In the genomic region with DNA sequence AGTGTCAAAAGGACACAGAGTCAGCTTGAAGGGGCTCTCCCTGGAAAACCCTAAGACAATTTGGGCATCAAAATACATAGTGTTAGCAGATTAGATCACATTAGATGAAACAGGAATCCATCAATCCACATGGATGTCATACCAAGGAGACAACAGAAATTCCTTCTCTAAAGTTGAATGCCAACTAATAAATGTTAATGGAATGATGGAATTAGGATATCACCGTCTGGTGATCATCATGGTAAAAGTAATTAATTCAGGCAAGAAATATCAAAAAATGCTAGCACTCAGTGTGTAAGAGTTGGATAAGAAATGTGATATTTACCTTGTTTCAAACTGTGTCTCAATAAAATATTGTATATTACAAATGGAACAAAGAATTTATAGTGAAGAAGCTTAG, we compare ENCODE assay signal across 30 cellular contexts. TPM values are rescaled to one million over a fixed set of nuclear protein-coding genes. Genes with fewer than 3 reads are reported as not detected.
DNase-seq lines count a peak whose midpoint lies in the region; ATAC-seq and TF ChIP-seq lines count a peak whose summit lies in the region.
"Had no signal": no experiment of that assay in that cellular context is flagged by ENCODE, and none has a peak within 500 bp of the region (broad histone marks: within the 10 kb centered on the region; RNA-seq: fewer than 3 reads in every experiment).

No MANE protein-coding gene starts in this region.

- H3K4me1 ChIP-seq in SK-N-SH (ENCODE audit: control insufficient read depth in 1 of 2, insufficient read depth in 2 of 2, low read depth in 1 of 2, low read length in 1 of 2): no peaks in the 10 kb centered on the region; a peak in 1 of 4 replicates
- H3K4me1 ChIP-seq: A549, BE2C, Caco-2 had no signal

- H3K4me3 ChIP-seq in SK-N-SH (ENCODE audit: low read depth in 2 of 2, low read length in 1 of 2): no peak overlapping the region
- H3K4me3 ChIP-seq: A549; BLaER1; BLaER1 treated with 17β-estradiol and CSF1 and Interleukin-3, amounts not matched to agents 10 nM and 100 nM had no signal

- H4K20me1 ChIP-seq in SK-N-SH (ENCODE audit: insufficient read depth): no peaks in the 10 kb centered on the region
- H4K20me1 ChIP-seq: BLaER1; BLaER1 treated with 17β-estradiol and CSF1 and Interleukin-3, amounts not matched to agents 10 nM and 100 nM had no signal

- H3K79me2 ChIP-seq in SK-N-SH (ENCODE audit: insufficient read depth): no peaks in the 10 kb centered on the region

- no peak for TF ChIP-seq CTCF in SK-N-SH (IDR thresholded peaks at IDR 0.05)

- TF ChIP-seq RAD21 in SK-N-SH (IDR thresholded peaks at IDR 0.05; ENCODE audit: low read length): no peak

- no peak for DNase-seq in SK-N-SH
- DNase-seq: 8988T; ACHN; AML-193; BE2C; C1 segment of cervical spinal cord; Caco-2; Calu3; CD4-positive, alpha-beta memory T cell; CD4-positive, alpha-beta T cell; CD4-positive, CD25-positive, alpha-beta regulatory T cell; CD8-positive, alpha-beta memory T cell; CD8-positive, alpha-beta T cell; COR-L47; DMS 273 treated with DMSO at 0.1 percent for 48 hours; DMS153; DMS53; DMS79; DMS79 treated with DMSO at 0.1 percent for 48 hours; DND-41; EL had no signal

- no peak for ATAC-seq in SK-N-SH treated with all-trans-retinoic acid at 6 μM for 48 hours
- ATAC-seq: A549; CD8-positive, alpha-beta T cell had no signal

- no peak overlapping the region for H3K27ac ChIP-seq in SK-N-SH (ENCODE audit: low read depth in 2 of 2, low read length in 1 of 2)
- H3K27ac ChIP-seq: 22Rv1; A549; BLaER1; BLaER1 treated with 17β-estradiol and CSF1 and Interleukin-3, amounts not matched to agents 10 nM and 100 nM; C4-2B had no signal

- no peaks in the 10 kb centered on the region for H3K9me3 ChIP-seq in SK-N-SH
- H3K9me3 ChIP-seq: A549; BE2C; BLaER1; BLaER1 treated with 17β-estradiol and CSF1 and Interleukin-3, amounts not matched to agents 10 nM and 100 nM; Caco-2 had no signal

- CTCF ChIA-PET in SK-N-SH (lab: Yijun Ruan, JAX): interaction anchor here (1.4 kb wide), 2 partner anchors 10 to 429 kb away, joined by 3 to 4 read pairs; no protein-coding TSS in a partner anchor

- H3K4me2 ChIP-seq in SK-N-SH: no peak overlapping the region
- H3K4me2 ChIP-seq: A549, BLaER1 had no signal

- H3F3A ChIP-seq in SK-N-SH (replicated peaks; ENCODE audit: insufficient read depth): no peaks in the 10 kb centered on the region

- TF ChIP-seq EP300 in SK-N-SH (IDR thresholded peaks at IDR 0.05; ENCODE audit: borderline replicate concordance in 1 of 2, low read depth in 1 of 2, low read length in 1 of 2): no peak

- H3K9me2 ChIP-seq in SK-N-SH: no peaks in the 10 kb centered on the region

- no peak overlapping the region for H2AFZ ChIP-seq in SK-N-SH (ENCODE audit: low read depth)

- POLR2A ChIA-PET in SK-N-SH (lab: Yijun Ruan, JAX): no interaction called here

- H3K9ac ChIP-seq in SK-N-SH: no peak overlapping the region
- H3K9ac ChIP-seq: BLaER1; BLaER1 treated with 17β-estradiol and CSF1 and Interleukin-3, amounts not matched to agents 10 nM and 100 nM had no signal

- H3K36me3 ChIP-seq in SK-N-SH (replicated peaks in 1 of 2; ENCODE audit: control insufficient read depth in 1 of 2, insufficient read depth in 2 of 2, low read length in 1 of 2): no peaks in the 10 kb centered on the region
- H3K36me3 ChIP-seq: BE2C; BLaER1; BLaER1 treated with 17β-estradiol and CSF1 and Interleukin-3, amounts not matched to agents 10 nM and 100 nM had no signal

- WGBS in SK-N-SH (ENCODE audit: low lambda C conversion rate): 75% methylated on average over 1 of the region's 1 CpG

- peaks cover 12% of the 10 kb centered on the region; the same call in 1 of the 2 replicates for H3K27me3 ChIP-seq in SK-N-SH (ENCODE audit: insufficient read depth)
- H3K27me3 ChIP-seq: BLaER1; BLaER1 treated with 17β-estradiol and CSF1 and Interleukin-3, amounts not matched to agents 10 nM and 100 nM had no signal

TF ChIP-seq in SK-N-SH treated with all-trans-retinoic acid at 6 μM for 48 hours, 23 proteins besides CTCF, POLR2A, EP300 and RAD21:
- no peak for TF ChIP-seq TSHZ2 (CRISPR knock-in tag; IDR thresholded peaks at IDR 0.05)
- no peak for TF ChIP-seq ZC3H10 (CRISPR knock-in tag; IDR thresholded peaks at IDR 0.05)
- 0 out of 2 replicates have a peak, but pooled peaks have one; percentile 13 for TF ChIP-seq TCF4 (CRISPR knock-in tag; IDR thresholded peaks at IDR 0.05; ENCODE audit: borderline replicate concordance)
- no peak for TF ChIP-seq TOX (CRISPR knock-in tag; IDR thresholded peaks at IDR 0.05; ENCODE audit: borderline replicate concordance)
- TF ChIP-seq SNAI2 (CRISPR knock-in tag; IDR thresholded peaks at IDR 0.05): no peak
- TF ChIP-seq ISL1 (CRISPR knock-in tag; IDR thresholded peaks at IDR 0.05): peak; percentile 91
TF ChIP-seq in SK-N-SH treated with all-trans-retinoic acid at 6 μM for 48 hours: peak in this region for 2.

TF ChIP-seq in SK-N-SH, 30 proteins besides CTCF, POLR2A, EP300 and RAD21 (continues in another document):
- TF ChIP-seq SIN3A (IDR thresholded peaks at IDR 0.05; ENCODE audit: borderline replicate concordance, low read depth, low read length): no peak
- TF ChIP-seq USF1 (IDR thresholded peaks at IDR 0.05; ENCODE audit: borderline replicate concordance, low read depth): no peak
- TF ChIP-seq, protein P1, sequence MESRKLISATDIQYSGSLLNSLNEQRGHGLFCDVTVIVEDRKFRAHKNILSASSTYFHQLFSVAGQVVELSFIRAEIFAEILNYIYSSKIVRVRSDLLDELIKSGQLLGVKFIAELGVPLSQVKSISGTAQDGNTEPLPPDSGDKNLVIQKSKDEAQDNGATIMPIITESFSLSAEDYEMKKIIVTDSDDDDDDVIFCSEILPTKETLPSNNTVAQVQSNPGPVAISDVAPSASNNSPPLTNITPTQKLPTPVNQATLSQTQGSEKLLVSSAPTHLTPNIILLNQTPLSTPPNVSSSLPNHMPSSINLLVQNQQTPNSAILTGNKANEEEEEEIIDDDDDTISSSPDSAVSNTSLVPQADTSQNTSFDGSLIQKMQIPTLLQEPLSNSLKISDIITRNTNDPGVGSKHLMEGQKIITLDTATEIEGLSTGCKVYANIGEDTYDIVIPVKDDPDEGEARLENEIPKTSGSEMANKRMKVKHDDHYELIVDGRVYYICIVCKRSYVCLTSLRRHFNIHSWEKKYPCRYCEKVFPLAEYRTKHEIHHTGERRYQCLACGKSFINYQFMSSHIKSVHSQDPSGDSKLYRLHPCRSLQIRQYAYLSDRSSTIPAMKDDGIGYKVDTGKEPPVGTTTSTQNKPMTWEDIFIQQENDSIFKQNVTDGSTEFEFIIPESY (IDR thresholded peaks at IDR 0.05; ENCODE audit: borderline replicate concordance, low read depth): no peak
- TF ChIP-seq FOSL2 (IDR thresholded peaks at IDR 0.05; ENCODE audit: borderline replicate concordance, low read depth): no peak
- no peak for TF ChIP-seq TCF12 (IDR thresholded peaks at IDR 0.05)
- TF ChIP-seq, protein P2, sequence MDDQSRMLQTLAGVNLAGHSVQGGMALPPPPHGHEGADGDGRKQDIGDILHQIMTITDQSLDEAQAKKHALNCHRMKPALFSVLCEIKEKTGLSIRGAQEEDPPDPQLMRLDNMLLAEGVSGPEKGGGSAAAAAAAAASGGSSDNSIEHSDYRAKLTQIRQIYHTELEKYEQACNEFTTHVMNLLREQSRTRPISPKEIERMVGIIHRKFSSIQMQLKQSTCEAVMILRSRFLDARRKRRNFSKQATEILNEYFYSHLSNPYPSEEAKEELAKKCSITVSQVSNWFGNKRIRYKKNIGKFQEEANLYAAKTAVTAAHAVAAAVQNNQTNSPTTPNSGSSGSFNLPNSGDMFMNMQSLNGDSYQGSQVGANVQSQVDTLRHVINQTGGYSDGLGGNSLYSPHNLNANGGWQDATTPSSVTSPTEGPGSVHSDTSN (IDR thresholded peaks at IDR 0.05): no peak
- no peak for TF ChIP-seq TEAD4 (IDR thresholded peaks at IDR 0.05; ENCODE audit: borderline replicate concordance, insufficient read depth)
- TF ChIP-seq JUND (IDR thresholded peaks at IDR 0.05): no peak
- TF ChIP-seq POLR2AphosphoS5 (IDR thresholded peaks at IDR 0.05; ENCODE audit: low read depth, low read length): no peak
- TF ChIP-seq RXRA (IDR thresholded peaks at IDR 0.05; ENCODE audit: borderline replicate concordance, low read depth): no peak
- TF ChIP-seq NRF1 (IDR thresholded peaks at IDR 0.05; ENCODE audit: low read depth, low read length): no peak
- TF ChIP-seq RCOR1 (IDR thresholded peaks at IDR 0.05; ENCODE audit: low read length): no peak
- no peak for TF ChIP-seq FOXJ3 (CRISPR knock-in tag; IDR thresholded peaks at IDR 0.05)
- no peak for TF ChIP-seq TAF1 (IDR thresholded peaks at IDR 0.05; ENCODE audit: borderline replicate concordance, low read depth, low read length)

RNA-seq across cellular contexts. Expression of gene SLC25A24, which starts 10.9 kb away (rescaled TPM):
- polyA plus RNA-seq in SK-N-SH (2012; rRNA removed): 11.3 and 14.9 TPM in 2 replicates
- polyA plus RNA-seq in SK-N-SH (2012; cell fraction: cytosol; rRNA removed): 18.0 and 21.1 TPM in 2 replicates
- 5.6 and 11.6 TPM in 2 replicates for polyA plus RNA-seq in SK-N-SH (2012; cell fraction: nucleus; rRNA removed)

RNA-seq across cellular contexts. Expression of gene NBPF4, which starts 32.9 kb away (rescaled TPM):
- polyA plus RNA-seq in SK-N-SH (2012; rRNA removed): not detected in 2 replicates
- not detected in 2 replicates for polyA plus RNA-seq in SK-N-SH (2012; cell fraction: cytosol; rRNA removed)
- not detected in 2 replicates for polyA plus RNA-seq in SK-N-SH (2012; cell fraction: nucleus; rRNA removed)
- polyA plus RNA-seq: AG04450; BJ; CD14-positive monocyte; CD4-positive, alpha-beta memory T cell; CD4-positive, CD25-positive, alpha-beta regulatory T cell; CD8-positive, alpha-beta memory T cell had no signal
